Comparison of ENCODE assay signal across 2 cellular contexts in the genomic region with DNA sequence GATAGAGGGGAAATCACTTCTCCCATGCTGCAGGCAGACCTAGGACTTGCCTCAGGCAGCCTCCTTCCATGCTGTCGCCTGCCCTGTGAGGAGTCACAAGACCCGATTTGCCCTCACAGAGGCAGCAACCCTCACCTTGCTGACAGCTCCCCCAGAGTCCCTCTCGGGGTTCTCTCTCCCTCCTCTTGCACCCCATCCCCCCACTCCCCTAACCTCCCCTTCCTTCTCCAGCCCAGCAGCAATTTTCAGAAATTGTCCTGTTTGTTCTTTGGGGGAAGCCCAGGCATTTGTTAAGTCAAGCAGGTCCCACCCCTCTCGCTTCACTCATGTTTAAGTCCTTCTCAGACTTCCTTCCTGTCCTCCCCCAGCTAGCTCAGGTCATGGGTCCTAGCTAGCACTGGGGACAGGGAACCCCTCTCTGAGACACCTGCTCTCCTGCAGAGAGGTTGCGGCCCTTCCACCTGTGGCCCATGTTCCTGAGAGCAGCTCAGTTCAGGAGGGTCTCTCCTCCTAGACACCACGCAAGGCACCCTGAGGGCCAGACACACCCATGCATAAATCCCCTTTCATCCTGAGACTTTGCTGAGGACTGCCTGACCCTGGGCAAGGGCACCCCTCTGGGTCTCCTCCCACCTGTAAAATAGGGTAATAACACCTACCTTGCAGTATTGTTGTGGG.
TF ChIP-seq lines count a peak whose summit lies in the region.

No MANE protein-coding gene starts in this region.

TF ChIP-seq in GM23338, 12 proteins besides CTCF, POLR2A, EP300 and RAD21 (continues in another document):
- TF ChIP-seq ETS1 (IDR thresholded peaks at IDR 0.05) = no peak
- TF ChIP-seq ZNF114 (CRISPR knock-in tag; IDR thresholded peaks at IDR 0.05) = no peak
- TF ChIP-seq EZH2phosphoT487 (IDR thresholded peaks at IDR 0.05; ENCODE audit: unreplicated experiment) = no peak
- TF ChIP-seq, protein P1, sequence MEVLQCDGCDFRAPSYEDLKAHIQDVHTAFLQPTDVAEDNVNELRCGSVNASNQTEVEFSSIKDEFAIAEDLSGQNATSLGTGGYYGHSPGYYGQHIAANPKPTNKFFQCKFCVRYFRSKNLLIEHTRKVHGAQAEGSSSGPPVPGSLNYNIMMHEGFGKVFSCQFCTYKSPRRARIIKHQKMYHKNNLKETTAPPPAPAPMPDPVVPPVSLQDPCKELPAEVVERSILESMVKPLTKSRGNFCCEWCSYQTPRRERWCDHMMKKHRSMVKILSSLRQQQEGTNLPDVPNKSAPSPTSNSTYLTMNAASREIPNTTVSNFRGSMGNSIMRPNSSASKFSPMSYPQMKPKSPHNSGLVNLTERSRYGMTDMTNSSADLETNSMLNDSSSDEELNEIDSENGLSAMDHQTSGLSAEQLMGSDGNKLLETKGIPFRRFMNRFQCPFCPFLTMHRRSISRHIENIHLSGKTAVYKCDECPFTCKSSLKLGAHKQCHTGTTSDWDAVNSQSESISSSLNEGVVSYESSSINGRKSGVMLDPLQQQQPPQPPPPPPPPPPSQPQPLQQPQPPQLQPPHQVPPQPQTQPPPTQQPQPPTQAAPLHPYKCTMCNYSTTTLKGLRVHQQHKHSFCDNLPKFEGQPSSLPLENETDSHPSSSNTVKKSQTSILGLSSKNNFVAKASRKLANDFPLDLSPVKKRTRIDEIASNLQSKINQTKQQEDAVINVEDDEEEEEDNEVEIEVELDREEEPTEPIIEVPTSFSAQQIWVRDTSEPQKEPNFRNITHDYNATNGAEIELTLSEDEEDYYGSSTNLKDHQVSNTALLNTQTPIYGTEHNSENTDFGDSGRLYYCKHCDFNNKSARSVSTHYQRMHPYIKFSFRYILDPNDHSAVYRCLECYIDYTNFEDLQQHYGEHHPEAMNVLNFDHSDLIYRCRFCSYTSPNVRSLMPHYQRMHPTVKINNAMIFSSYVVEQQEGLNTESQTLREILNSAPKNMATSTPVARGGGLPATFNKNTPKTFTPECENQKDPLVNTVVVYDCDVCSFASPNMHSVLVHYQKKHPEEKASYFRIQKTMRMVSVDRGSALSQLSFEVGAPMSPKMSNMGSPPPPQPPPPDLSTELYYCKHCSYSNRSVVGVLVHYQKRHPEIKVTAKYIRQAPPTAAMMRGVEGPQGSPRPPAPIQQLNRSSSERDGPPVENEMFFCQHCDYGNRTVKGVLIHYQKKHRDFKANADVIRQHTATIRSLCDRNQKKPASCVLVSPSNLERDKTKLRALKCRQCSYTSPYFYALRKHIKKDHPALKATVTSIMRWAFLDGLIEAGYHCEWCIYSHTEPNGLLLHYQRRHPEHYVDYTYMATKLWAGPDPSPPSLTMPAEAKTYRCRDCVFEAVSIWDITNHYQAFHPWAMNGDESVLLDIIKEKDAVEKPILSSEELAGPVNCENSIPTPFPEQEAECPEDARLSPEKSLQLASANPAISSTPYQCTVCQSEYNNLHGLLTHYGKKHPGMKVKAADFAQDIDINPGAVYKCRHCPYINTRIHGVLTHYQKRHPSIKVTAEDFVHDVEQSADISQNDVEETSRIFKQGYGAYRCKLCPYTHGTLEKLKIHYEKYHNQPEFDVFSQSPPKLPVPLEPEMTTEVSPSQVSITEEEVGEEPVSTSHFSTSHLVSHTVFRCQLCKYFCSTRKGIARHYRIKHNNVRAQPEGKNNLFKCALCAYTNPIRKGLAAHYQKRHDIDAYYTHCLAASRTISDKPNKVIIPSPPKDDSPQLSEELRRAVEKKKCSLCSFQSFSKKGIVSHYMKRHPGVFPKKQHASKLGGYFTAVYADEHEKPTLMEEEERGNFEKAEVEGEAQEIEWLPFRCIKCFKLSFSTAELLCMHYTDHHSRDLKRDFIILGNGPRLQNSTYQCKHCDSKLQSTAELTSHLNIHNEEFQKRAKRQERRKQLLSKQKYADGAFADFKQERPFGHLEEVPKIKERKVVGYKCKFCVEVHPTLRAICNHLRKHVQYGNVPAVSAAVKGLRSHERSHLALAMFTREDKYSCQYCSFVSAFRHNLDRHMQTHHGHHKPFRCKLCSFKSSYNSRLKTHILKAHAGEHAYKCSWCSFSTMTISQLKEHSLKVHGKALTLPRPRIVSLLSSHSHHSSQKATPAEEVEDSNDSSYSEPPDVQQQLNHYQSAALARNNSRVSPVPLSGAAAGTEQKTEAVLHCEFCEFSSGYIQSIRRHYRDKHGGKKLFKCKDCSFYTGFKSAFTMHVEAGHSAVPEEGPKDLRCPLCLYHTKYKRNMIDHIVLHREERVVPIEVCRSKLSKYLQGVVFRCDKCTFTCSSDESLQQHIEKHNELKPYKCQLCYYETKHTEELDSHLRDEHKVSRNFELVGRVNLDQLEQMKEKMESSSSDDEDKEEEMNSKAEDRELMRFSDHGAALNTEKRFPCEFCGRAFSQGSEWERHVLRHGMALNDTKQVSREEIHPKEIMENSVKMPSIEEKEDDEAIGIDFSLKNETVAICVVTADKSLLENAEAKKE (CRISPR knock-in tag; IDR thresholded peaks at IDR 0.05) = no peak
- TF ChIP-seq, protein P2, sequence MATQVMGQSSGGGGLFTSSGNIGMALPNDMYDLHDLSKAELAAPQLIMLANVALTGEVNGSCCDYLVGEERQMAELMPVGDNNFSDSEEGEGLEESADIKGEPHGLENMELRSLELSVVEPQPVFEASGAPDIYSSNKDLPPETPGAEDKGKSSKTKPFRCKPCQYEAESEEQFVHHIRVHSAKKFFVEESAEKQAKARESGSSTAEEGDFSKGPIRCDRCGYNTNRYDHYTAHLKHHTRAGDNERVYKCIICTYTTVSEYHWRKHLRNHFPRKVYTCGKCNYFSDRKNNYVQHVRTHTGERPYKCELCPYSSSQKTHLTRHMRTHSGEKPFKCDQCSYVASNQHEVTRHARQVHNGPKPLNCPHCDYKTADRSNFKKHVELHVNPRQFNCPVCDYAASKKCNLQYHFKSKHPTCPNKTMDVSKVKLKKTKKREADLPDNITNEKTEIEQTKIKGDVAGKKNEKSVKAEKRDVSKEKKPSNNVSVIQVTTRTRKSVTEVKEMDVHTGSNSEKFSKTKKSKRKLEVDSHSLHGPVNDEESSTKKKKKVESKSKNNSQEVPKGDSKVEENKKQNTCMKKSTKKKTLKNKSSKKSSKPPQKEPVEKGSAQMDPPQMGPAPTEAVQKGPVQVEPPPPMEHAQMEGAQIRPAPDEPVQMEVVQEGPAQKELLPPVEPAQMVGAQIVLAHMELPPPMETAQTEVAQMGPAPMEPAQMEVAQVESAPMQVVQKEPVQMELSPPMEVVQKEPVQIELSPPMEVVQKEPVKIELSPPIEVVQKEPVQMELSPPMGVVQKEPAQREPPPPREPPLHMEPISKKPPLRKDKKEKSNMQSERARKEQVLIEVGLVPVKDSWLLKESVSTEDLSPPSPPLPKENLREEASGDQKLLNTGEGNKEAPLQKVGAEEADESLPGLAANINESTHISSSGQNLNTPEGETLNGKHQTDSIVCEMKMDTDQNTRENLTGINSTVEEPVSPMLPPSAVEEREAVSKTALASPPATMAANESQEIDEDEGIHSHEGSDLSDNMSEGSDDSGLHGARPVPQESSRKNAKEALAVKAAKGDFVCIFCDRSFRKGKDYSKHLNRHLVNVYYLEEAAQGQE (IDR thresholded peaks at IDR 0.05; ENCODE audit: unreplicated experiment) = no peak
- TF ChIP-seq CREB1 (CRISPR knock-in tag; IDR thresholded peaks at IDR 0.05; ENCODE audit: low read depth) = no peak
- TF ChIP-seq JUNB (IDR thresholded peaks at IDR 0.05; ENCODE audit: unreplicated experiment) = no peak
- no peak for TF ChIP-seq STAT1 (IDR thresholded peaks at IDR 0.05; ENCODE audit: unreplicated experiment)

TF ChIP-seq in GM12878, 131 proteins besides CTCF, POLR2A, EP300 and RAD21:
- TF ChIP-seq HSF1 (IDR thresholded peaks at IDR 0.05; ENCODE audit: low read depth, low read length) (no peak), HDAC2 (IDR thresholded peaks at IDR 0.05) (no peak), SIX5 (IDR thresholded peaks at IDR 0.05; ENCODE audit: low read depth, low read length, severe bottlenecking) (no peak), CUX1 (IDR thresholded peaks at IDR 0.05; ENCODE audit: insufficient replicate concordance, low read depth, low read length) (no peak), MAX (IDR thresholded peaks at IDR 0.05; ENCODE audit: low read depth, low read length) (no peak), IRF3 (IDR thresholded peaks at IDR 0.05) (no peak), PBX3 (IDR thresholded peaks at IDR 0.05; ENCODE audit: insufficient replicate concordance, low read depth, low read length) (no peak), SMAD5 (IDR thresholded peaks at IDR 0.05; ENCODE audit: low read depth) (no peak)
